ENCODE assay signal across 1 cellular context in the genomic region with DNA sequence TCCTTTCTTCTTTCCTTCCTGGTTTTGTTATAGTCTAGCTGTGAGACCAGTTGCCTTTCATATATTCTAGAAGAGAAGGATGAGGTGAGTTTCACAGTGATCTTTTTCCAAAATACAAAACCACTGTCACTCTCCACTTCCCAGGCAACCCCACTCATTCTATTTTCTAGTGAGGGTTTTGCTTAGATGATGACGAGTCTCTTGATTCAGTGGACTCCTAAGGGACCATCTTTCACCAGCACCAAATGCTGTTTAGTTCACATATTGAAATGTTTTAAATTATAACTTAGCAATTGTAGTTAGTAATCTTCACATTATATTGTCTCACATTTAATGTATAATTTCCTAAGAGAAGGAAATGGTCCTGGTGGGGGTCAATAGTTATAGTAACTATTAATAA.
TF ChIP-seq lines count a peak whose summit lies in the region.

No MANE protein-coding gene starts in this region.

TF ChIP-seq in liver, 16 proteins besides CTCF, POLR2A, EP300 and RAD21 (continued from another document):
- TF ChIP-seq, protein P1, sequence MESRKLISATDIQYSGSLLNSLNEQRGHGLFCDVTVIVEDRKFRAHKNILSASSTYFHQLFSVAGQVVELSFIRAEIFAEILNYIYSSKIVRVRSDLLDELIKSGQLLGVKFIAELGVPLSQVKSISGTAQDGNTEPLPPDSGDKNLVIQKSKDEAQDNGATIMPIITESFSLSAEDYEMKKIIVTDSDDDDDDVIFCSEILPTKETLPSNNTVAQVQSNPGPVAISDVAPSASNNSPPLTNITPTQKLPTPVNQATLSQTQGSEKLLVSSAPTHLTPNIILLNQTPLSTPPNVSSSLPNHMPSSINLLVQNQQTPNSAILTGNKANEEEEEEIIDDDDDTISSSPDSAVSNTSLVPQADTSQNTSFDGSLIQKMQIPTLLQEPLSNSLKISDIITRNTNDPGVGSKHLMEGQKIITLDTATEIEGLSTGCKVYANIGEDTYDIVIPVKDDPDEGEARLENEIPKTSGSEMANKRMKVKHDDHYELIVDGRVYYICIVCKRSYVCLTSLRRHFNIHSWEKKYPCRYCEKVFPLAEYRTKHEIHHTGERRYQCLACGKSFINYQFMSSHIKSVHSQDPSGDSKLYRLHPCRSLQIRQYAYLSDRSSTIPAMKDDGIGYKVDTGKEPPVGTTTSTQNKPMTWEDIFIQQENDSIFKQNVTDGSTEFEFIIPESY (IDR thresholded peaks at IDR 0.05) = no peak
